8 cellular contexts compared by ENCODE assay signal in genomic region chr2:172554352-172555271, GRCh38. TPM values are rescaled to one million over a fixed set of nuclear protein-coding genes. Genes with fewer than 3 reads are reported as not detected.
A peak's percentile ranks its signal among the peaks of the same experiment; 100 is the strongest.
DNase-seq lines count a peak whose midpoint lies in the region; ATAC-seq, FAIRE-seq and TF ChIP-seq lines count a peak whose summit lies in the region.

No MANE protein-coding gene starts in this region.

- peaks cover 45% of the 10 kb centered on the region for H3K4me1 Mint-ChIP-seq in astrocyte (ENCODE audit: low read depth, unreplicated experiment)

- peaks cover 46% of the 10 kb centered on the region for H3K79me2 ChIP-seq in ACC112 (ENCODE audit: control insufficient read depth, insufficient read depth, low read length, unreplicated experiment)
- H3K79me2 ChIP-seq in astrocyte (ENCODE audit: insufficient read depth, low read length), result peaks cover 19% of the 10 kb centered on the region
- H3K79me2 ChIP-seq in mesendoderm (ENCODE audit: control insufficient read depth, insufficient read depth, low read length), result peaks cover 24% of the 10 kb centered on the region

- DNase-seq in astrocyte (ENCODE audit: low read depth) (no peak), mesendoderm (peak; percentile 96), amniotic stem cell (lab: John Stamatoyannopoulos, UW) (no peak), T-helper 9 cell (no peak)

- H4K20me1 ChIP-seq in astrocyte (ENCODE audit: insufficient read depth, low read length), result peaks cover 7% of the 10 kb centered on the region

- H4K8ac ChIP-seq in mesendoderm (ENCODE audit: low read depth, low read length), result no peak overlapping the region

- H3K9ac ChIP-seq in HUES48 (ENCODE audit: low read depth, low read length) (peak overlapping the region; percentile 80; the same call in 1 of the 2 replicates), astrocyte (ENCODE audit: low read length) (no peak overlapping the region), mesendoderm (ENCODE audit: low read length) (no peak overlapping the region)

- H3K9me3 ChIP-seq in HUES48 (ENCODE audit: control insufficient read depth, insufficient read depth, low read length), result no peaks in the 10 kb centered on the region
- no peaks in the 10 kb centered on the region for H3K9me3 ChIP-seq in astrocyte (ENCODE audit: insufficient read depth, low read depth, low read length)

- peak overlapping the region; percentile 100 for H3K18ac ChIP-seq in mesendoderm (ENCODE audit: low read length)

- H3K4ac ChIP-seq in mesendoderm (ENCODE audit: low read depth, low read length), result peak overlapping the region; percentile 48

- peaks cover 5% of the 10 kb centered on the region for H3K36me3 Mint-ChIP-seq in astrocyte (ENCODE audit: low read depth, unreplicated experiment)

- no peak overlapping the region for H2BK15ac ChIP-seq in mesendoderm (replicated peaks; ENCODE audit: low read depth)

- peak overlapping the region; percentile 96 for H3K4me3 ChIP-seq in ACC112 (ENCODE audit: low read depth, low read length)
- peak overlapping the region; percentile 85 for H3K4me3 ChIP-seq in HUES48 (ENCODE audit: low read depth, low read length)
- peak overlapping the region; percentile 82 for H3K4me3 ChIP-seq in astrocyte (ENCODE audit: insufficient read depth, low read depth, low read length)
- no peak overlapping the region for H3K4me3 ChIP-seq in mesendoderm (ENCODE audit: low read length)

- peak overlapping the region; percentile 93 for H3K4me2 ChIP-seq in astrocyte (ENCODE audit: low read length)
- H3K4me2 ChIP-seq in mesendoderm (ENCODE audit: low read length), result no peak overlapping the region

- no peak for FAIRE-seq in astrocyte (lab: Jason Lieb, UNC)

- no peak overlapping the region for H4K5ac ChIP-seq in mesendoderm (ENCODE audit: low read length)

- no peak overlapping the region for H2AFZ ChIP-seq in ACC112 (ENCODE audit: low read length, unreplicated experiment)
- H2AFZ ChIP-seq in astrocyte (ENCODE audit: low read depth, low read length), result no peak overlapping the region

- H3K27me3 Mint-ChIP-seq in astrocyte (ENCODE audit: low read depth, unreplicated experiment), result no peaks in the 10 kb centered on the region

- no peak overlapping the region for H3K23ac ChIP-seq in mesendoderm (ENCODE audit: low read length)

- H2BK5ac ChIP-seq in mesendoderm (ENCODE audit: low read length), result peak overlapping the region; percentile 95

- no peak for TF ChIP-seq CTCF in astrocyte (IDR thresholded peaks at IDR 0.05; ENCODE audit: insufficient read depth, low read depth, low read length)

- H3K27me3 ChIP-seq in ACC112 (ENCODE audit: insufficient read depth, low read length) (no peaks in the 10 kb centered on the region), HUES48 (ENCODE audit: control insufficient read depth, insufficient read depth, low read length) (no peaks in the 10 kb centered on the region; the same call in 1 of the 2 replicates), astrocyte (ENCODE audit: insufficient read depth, low read length) (no peaks in the 10 kb centered on the region), mesendoderm (ENCODE audit: insufficient read depth, low read length, poor library complexity) (no peaks in the 10 kb centered on the region)

- WGBS in mesendoderm (ENCODE audit: extremely low coverage, insufficient coverage, low lambda C conversion rate), result no CpG with 5 or more reads among the region's 18 CpGs

- H3K56ac ChIP-seq in mesendoderm (ENCODE audit: low read length), result peak overlapping the region; percentile 64

- peaks cover 2% of the 10 kb centered on the region for H3K79me1 ChIP-seq in mesendoderm (ENCODE audit: low read length)

- H3K27ac Mint-ChIP-seq in astrocyte (ENCODE audit: unreplicated experiment), result no peak overlapping the region

- H3K4me3 Mint-ChIP-seq in astrocyte (ENCODE audit: unreplicated experiment), result peak overlapping the region; percentile 95

- no peaks in the 10 kb centered on the region for H3K36me3 ChIP-seq in ACC112 (ENCODE audit: insufficient read depth, low read length)
- 0 out of 2 replicates have a peak, but pooled peaks cover 5% of the 10 kb centered on the region for H3K36me3 ChIP-seq in HUES48 (ENCODE audit: control insufficient read depth, insufficient read depth, low read length)
- H3K36me3 ChIP-seq in astrocyte (ENCODE audit: insufficient read depth, low read length), result no peaks in the 10 kb centered on the region
- no peaks in the 10 kb centered on the region for H3K36me3 ChIP-seq in mesendoderm (ENCODE audit: control insufficient read depth, insufficient read depth, low read length)

- H3K4me1 ChIP-seq in ACC112 (ENCODE audit: control insufficient read depth, insufficient read depth, low read length, unreplicated experiment), result peaks cover 45% of the 10 kb centered on the region
- peaks cover 38% of the 10 kb centered on the region for H3K4me1 ChIP-seq in HUES48 (ENCODE audit: control insufficient read depth, insufficient read depth, low read length)
- peaks cover 23% of the 10 kb centered on the region for H3K4me1 ChIP-seq in astrocyte (ENCODE audit: insufficient read depth, low read length)
- H3K4me1 ChIP-seq in mesendoderm (ENCODE audit: control insufficient read depth, low read depth, low read length), result peaks cover 6% of the 10 kb centered on the region

- ATAC-seq in GM18520 (IDR thresholded peaks at IDR 0.05; ENCODE audit: unreplicated experiment) (no peak), GM21515 (IDR thresholded peaks at IDR 0.05; ENCODE audit: unreplicated experiment) (no peak)

- no peak overlapping the region for H2BK120ac ChIP-seq in mesendoderm (ENCODE audit: low read depth, low read length)

- H3K27ac ChIP-seq in ACC112 (ENCODE audit: low read depth, low read length) (peak overlapping the region; percentile 87), HUES48 (ENCODE audit: low read depth, low read length) (peak overlapping the region; percentile 83), astrocyte (ENCODE audit: low read depth, low read length) (peak overlapping the region; percentile 87), mesendoderm (ENCODE audit: low read depth, low read length) (peak overlapping the region; percentile 92)

- H3K9me3 Mint-ChIP-seq in astrocyte (ENCODE audit: unreplicated experiment), result no peaks in the 10 kb centered on the region

- peak overlapping the region; percentile 94 for H2AK5ac ChIP-seq in mesendoderm (ENCODE audit: low read length)

RNA-seq across cellular contexts. Expression of gene PDK1, which starts 1.3 kb away (rescaled TPM):
- total RNA-seq in astrocyte, result 26.0 and 31.5 TPM in 2 replicates
- 33.1 TPM for polyA plus RNA-seq in mesendoderm (2013, experiment 1 of 2)
- 34.5 TPM for polyA plus RNA-seq in mesendoderm (2013, experiment 2 of 2)
